Comparison of ENCODE assay signal across 21 cellular contexts in the genomic region with DNA sequence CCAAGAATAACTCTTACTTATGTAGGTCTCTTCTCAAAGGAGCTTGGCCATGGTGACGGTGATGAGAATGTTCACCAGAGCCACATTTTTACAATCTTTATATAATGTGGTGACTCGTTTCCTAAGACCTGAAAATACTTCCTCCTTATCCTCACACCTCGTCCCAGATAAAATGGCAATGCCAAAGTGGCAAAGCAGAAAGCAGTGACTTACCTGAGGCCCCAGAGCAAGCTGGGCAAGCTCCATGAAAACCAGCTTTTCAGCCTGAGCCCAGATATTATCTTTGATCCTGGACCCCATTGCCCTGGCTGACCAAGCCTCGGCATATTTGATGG.
"Had no signal": no experiment of that assay in that cellular context is flagged by ENCODE, and none has a peak within 500 bp of the region (broad histone marks: within the 10 kb centered on the region; RNA-seq: fewer than 3 reads in every experiment).

No MANE protein-coding gene starts in this region.

- H3K36me3 ChIP-seq: SJSA1 had no signal

- H3K9ac ChIP-seq: KMS-11 had no signal

- ATAC-seq: K562, Panc1 had no signal

- H3K27ac ChIP-seq: HL-60, KMS-11, RWPE1, SJSA1, SK-N-MC had no signal

- H3K4me2 ChIP-seq: KMS-11 had no signal

- DNase-seq: Kasumi-1, MM.1S, NCI-H1092 treated with DMSO at 0.1 percent for 48 hours, NCI-H1436, NCI-H187, NCI-H2029, NCI-H2081 treated with DMSO at 0.1 percent for 48 hours, NCI-H2171 treated with DMSO at 0.1 percent for 48 hours, NCI-H345, NCI-H446 treated with DMSO at 0.1 percent for 48 hours, NCI-H526 treated with DMSO at 0.1 percent for 48 hours, NCI-H748 treated with DMSO at 0.1 percent for 48 hours, SIG-M5 had no signal

- H3K9me3 ChIP-seq: SJSA1 had no signal

- H3K4me3 ChIP-seq: K562, SJSA1, SK-N-MC had no signal

- FAIRE-seq: HTR-8/SVneo, K562 had no signal
